In genomic region chr11:102433589-102433988, GRCh38 we compare ENCODE assay signal across 7 cellular contexts. TPM values are rescaled to one million over a fixed set of nuclear protein-coding genes. Genes with fewer than 3 reads are reported as not detected.
DNase-seq lines count a peak whose midpoint lies in the region; ATAC-seq lines count a peak whose summit lies in the region.
"Not testable (repeated sequence)": the region's sequence is repeated elsewhere in the genome, so short reads cannot be mapped to it uniquely, and the experiment has no call there.

No MANE protein-coding gene starts in this region.

- intact Hi-C loops in CD4-positive, alpha-beta memory T cell (cut with micrococcal nuclease): not testable (repeated sequence)
- intact Hi-C loops in activated CD4-positive, alpha-beta T cell treated with anti-CD3 and anti-CD28 coated beads for 36 hours (cut with DNase I, micrococcal nuclease): loop anchor here in 1 of 2 experiments (5.0 kb wide), 1 partner anchor 36 kb away; no protein-coding TSS in a partner anchor
- intact Hi-C loops in naive thymus-derived CD4-positive, alpha-beta T cell (cut with micrococcal nuclease): loop anchor here in 1 of 2 donors (1.0 kb wide), 1 partner anchor 17 kb away; no protein-coding TSS in a partner anchor

- peaks cover 68 to 73% of the 10 kb centered on the region in 2 donors for H3K36me3 Mint-ChIP-seq in CD4-positive, alpha-beta memory T cell
- peaks cover 81% of the 10 kb centered on the region for H3K36me3 Mint-ChIP-seq in activated CD4-positive, alpha-beta T cell treated with anti-CD3 and anti-CD28 coated beads for 36 hours (ENCODE audit: low read depth)
- peaks cover 95% of the 10 kb centered on the region for H3K36me3 Mint-ChIP-seq in activated T-cell treated with anti-CD3 and anti-CD28 coated beads, Interleukin-2, amount 50 U/mL, for 24 hours (ENCODE audit: low read depth)
- peaks cover 93% of the 10 kb centered on the region for H3K36me3 Mint-ChIP-seq in activated naive CD4-positive, alpha-beta T cell treated with anti-CD3 and anti-CD28 coated beads, Interleukin-2, amount 10 ng/mL, durations not matched to agents 7 days and 5 days
- H3K36me3 Mint-ChIP-seq in activated naive CD8-positive, alpha-beta T cell treated with anti-CD3 and anti-CD28 coated beads for 36 hours: peaks cover 87% of the 10 kb centered on the region
- H3K36me3 Mint-ChIP-seq in naive thymus-derived CD4-positive, alpha-beta T cell: peaks cover 15 to 79% (median 74%) of the 10 kb centered on the region in 5 donors
- H3K36me3 Mint-ChIP-seq in stimulated activated naive CD8-positive, alpha-beta T cell treated with anti-CD3 and anti-CD28 coated beads, Interleukin-15, Interleukin-2, amounts not matched to agents 100 ng/mL and 50 ng/mL, for 24 hours (ENCODE audit: low read depth): peaks cover 85% of the 10 kb centered on the region

- not testable (repeated sequence) for H3K4me3 ChIP-seq in CD4-positive, alpha-beta memory T cell (ENCODE audit: low read length in 2 of 2); naive thymus-derived CD4-positive, alpha-beta T cell (ENCODE audit: low read length)

- H3K27ac Mint-ChIP-seq in CD4-positive, alpha-beta memory T cell: peak overlapping the region in 4 of 7 donors; percentile 32 to 68 (median 52)
- H3K27ac Mint-ChIP-seq in activated CD4-positive, alpha-beta T cell treated with anti-CD3 and anti-CD28 coated beads for 36 hours: peak overlapping the region; percentile 76
- peak overlapping the region; percentile 63 for H3K27ac Mint-ChIP-seq in activated T-cell treated with anti-CD3 and anti-CD28 coated beads, Interleukin-2, amount 50 U/mL, for 24 hours
- peak overlapping the region; percentile 43 for H3K27ac Mint-ChIP-seq in activated naive CD4-positive, alpha-beta T cell treated with anti-CD3 and anti-CD28 coated beads, Interleukin-2, amount 10 ng/mL, durations not matched to agents 7 days and 5 days
- peak overlapping the region; percentile 46 for H3K27ac Mint-ChIP-seq in activated naive CD8-positive, alpha-beta T cell treated with anti-CD3 and anti-CD28 coated beads for 36 hours
- H3K27ac Mint-ChIP-seq in naive thymus-derived CD4-positive, alpha-beta T cell: peak overlapping the region in 7 of 9 donors; percentile 6 to 89 (median 51)
- peak overlapping the region; percentile 23 for H3K27ac Mint-ChIP-seq in stimulated activated naive CD8-positive, alpha-beta T cell treated with anti-CD3 and anti-CD28 coated beads, Interleukin-15, Interleukin-2, amounts not matched to agents 100 ng/mL and 50 ng/mL, for 24 hours

- H3K4me1 Mint-ChIP-seq in CD4-positive, alpha-beta memory T cell: peaks cover 56 to 83% (median 67%) of the 10 kb centered on the region in 4 donors
- H3K4me1 Mint-ChIP-seq in activated CD4-positive, alpha-beta T cell treated with anti-CD3 and anti-CD28 coated beads for 36 hours: peaks cover 84% of the 10 kb centered on the region
- peaks cover 86% of the 10 kb centered on the region for H3K4me1 Mint-ChIP-seq in activated T-cell treated with anti-CD3 and anti-CD28 coated beads, Interleukin-2, amount 50 U/mL, for 24 hours (ENCODE audit: low read depth)
- H3K4me1 Mint-ChIP-seq in activated naive CD4-positive, alpha-beta T cell treated with anti-CD3 and anti-CD28 coated beads, Interleukin-2, amount 10 ng/mL, durations not matched to agents 7 days and 5 days: peaks cover 66% of the 10 kb centered on the region
- peaks cover 69% of the 10 kb centered on the region for H3K4me1 Mint-ChIP-seq in activated naive CD8-positive, alpha-beta T cell treated with anti-CD3 and anti-CD28 coated beads for 36 hours
- H3K4me1 Mint-ChIP-seq in naive thymus-derived CD4-positive, alpha-beta T cell: peaks cover 49 to 95% (median 78%) of the 10 kb centered on the region in 7 donors
- peaks cover 96% of the 10 kb centered on the region for H3K4me1 Mint-ChIP-seq in stimulated activated naive CD8-positive, alpha-beta T cell treated with anti-CD3 and anti-CD28 coated beads, Interleukin-15, Interleukin-2, amounts not matched to agents 100 ng/mL and 50 ng/mL, for 24 hours (ENCODE audit: low read depth)

- H3K36me3 ChIP-seq in CD4-positive, alpha-beta memory T cell (ENCODE audit: insufficient read depth, low read length): peaks cover 17% of the 10 kb centered on the region
- peaks cover 0 to 31% (median 3%) of the 10 kb centered on the region in 3 experiments for H3K36me3 ChIP-seq in naive thymus-derived CD4-positive, alpha-beta T cell (ENCODE audit: control insufficient read depth in 2 of 3, insufficient read depth in 3 of 3, low read length in 3 of 3)

- H3K27me3 Mint-ChIP-seq in CD4-positive, alpha-beta memory T cell; activated CD4-positive, alpha-beta T cell treated with anti-CD3 and anti-CD28 coated beads for 36 hours; activated T-cell treated with anti-CD3 and anti-CD28 coated beads, Interleukin-2, amount 50 U/mL, for 24 hours; activated naive CD4-positive, alpha-beta T cell treated with anti-CD3 and anti-CD28 coated beads, Interleukin-2, amount 10 ng/mL, durations not matched to agents 7 days and 5 days; activated naive CD8-positive, alpha-beta T cell treated with anti-CD3 and anti-CD28 coated beads for 36 hours; naive thymus-derived CD4-positive, alpha-beta T cell; stimulated activated naive CD8-positive, alpha-beta T cell treated with anti-CD3 and anti-CD28 coated beads, Interleukin-15, Interleukin-2, amounts not matched to agents 100 ng/mL and 50 ng/mL, for 24 hours: not testable (repeated sequence)

- not testable (repeated sequence) for ATAC-seq in activated CD4-positive, alpha-beta T cell treated with anti-CD3 and anti-CD28 coated beads for 36 hours; naive thymus-derived CD4-positive, alpha-beta T cell

- H3K4me3 Mint-ChIP-seq in CD4-positive, alpha-beta memory T cell; activated CD4-positive, alpha-beta T cell treated with anti-CD3 and anti-CD28 coated beads for 36 hours; activated T-cell treated with anti-CD3 and anti-CD28 coated beads, Interleukin-2, amount 50 U/mL, for 24 hours; activated naive CD4-positive, alpha-beta T cell treated with anti-CD3 and anti-CD28 coated beads, Interleukin-2, amount 10 ng/mL, durations not matched to agents 7 days and 5 days; activated naive CD8-positive, alpha-beta T cell treated with anti-CD3 and anti-CD28 coated beads for 36 hours; naive thymus-derived CD4-positive, alpha-beta T cell; stimulated activated naive CD8-positive, alpha-beta T cell treated with anti-CD3 and anti-CD28 coated beads, Interleukin-15, Interleukin-2, amounts not matched to agents 100 ng/mL and 50 ng/mL, for 24 hours: not testable (repeated sequence)

- peaks cover 0 to 11% (median 6%) of the 10 kb centered on the region in 8 donors for H3K9me3 Mint-ChIP-seq in CD4-positive, alpha-beta memory T cell
- peaks cover 27% of the 10 kb centered on the region for H3K9me3 Mint-ChIP-seq in activated CD4-positive, alpha-beta T cell treated with anti-CD3 and anti-CD28 coated beads for 36 hours (ENCODE audit: low read depth)
- H3K9me3 Mint-ChIP-seq in activated T-cell treated with anti-CD3 and anti-CD28 coated beads, Interleukin-2, amount 50 U/mL, for 24 hours: peaks cover 34% of the 10 kb centered on the region
- peaks cover 29% of the 10 kb centered on the region for H3K9me3 Mint-ChIP-seq in activated naive CD4-positive, alpha-beta T cell treated with anti-CD3 and anti-CD28 coated beads, Interleukin-2, amount 10 ng/mL, durations not matched to agents 7 days and 5 days
- peaks cover 29% of the 10 kb centered on the region for H3K9me3 Mint-ChIP-seq in activated naive CD8-positive, alpha-beta T cell treated with anti-CD3 and anti-CD28 coated beads for 36 hours
- H3K9me3 Mint-ChIP-seq in naive thymus-derived CD4-positive, alpha-beta T cell: peaks cover 0 to 30% (median 8%) of the 10 kb centered on the region in 11 donors
- peaks cover 21% of the 10 kb centered on the region for H3K9me3 Mint-ChIP-seq in stimulated activated naive CD8-positive, alpha-beta T cell treated with anti-CD3 and anti-CD28 coated beads, Interleukin-15, Interleukin-2, amounts not matched to agents 100 ng/mL and 50 ng/mL, for 24 hours

- H3K27ac ChIP-seq in CD4-positive, alpha-beta memory T cell (ENCODE audit: low read depth, low read length); naive thymus-derived CD4-positive, alpha-beta T cell (ENCODE audit: low read depth, low read length): not testable (repeated sequence)

- H3K9me3 ChIP-seq in CD4-positive, alpha-beta memory T cell (ENCODE audit: control insufficient read depth in 1 of 2, low read length in 2 of 2); naive thymus-derived CD4-positive, alpha-beta T cell (ENCODE audit: control insufficient read depth in 2 of 3, low read length in 3 of 3): not testable (repeated sequence)

- CTCF ChIA-PET in CD4-positive, alpha-beta memory T cell (lab: Charles Lee; ENCODE audit: partially characterized antibody): interaction anchor here (1.0 kb wide), 1 partner anchor 62 kb away, joined by 3 read pairs; no protein-coding TSS in a partner anchor
- CTCF ChIA-PET in activated CD4-positive, alpha-beta T cell treated with anti-CD3 and anti-CD28 coated beads for 36 hours (lab: Charles Lee); naive thymus-derived CD4-positive, alpha-beta T cell (lab: Charles Lee): not testable (repeated sequence)
- CTCF ChIA-PET in activated naive CD4-positive, alpha-beta T cell treated with anti-CD3 and anti-CD28 coated beads, Interleukin-2, amount 10 ng/mL, durations not matched to agents 7 days and 5 days (lab: Charles Lee): interaction anchor here (1.4 kb wide), 1 partner anchor 43 kb away, joined by 3 read pairs; no protein-coding TSS in a partner anchor

- POLR2A ChIA-PET in CD4-positive, alpha-beta memory T cell (lab: Charles Lee; ENCODE audit: partially characterized antibody); naive thymus-derived CD4-positive, alpha-beta T cell (lab: Charles Lee): not testable (repeated sequence)
- POLR2A ChIA-PET in activated CD4-positive, alpha-beta T cell treated with anti-CD3 and anti-CD28 coated beads for 36 hours (lab: Charles Lee): interaction anchor here (0.9 kb wide), 1 partner anchor 10 kb away, joined by 3 read pairs; no protein-coding TSS in a partner anchor

- DNase-seq in CD4-positive, alpha-beta memory T cell; activated T-cell treated with anti-CD3 and anti-CD28 coated beads, Interleukin-2, amount 50 U/mL, for 24 hours; activated naive CD4-positive, alpha-beta T cell treated with anti-CD3 and anti-CD28 coated beads, Interleukin-2, amount 10 ng/mL, durations not matched to agents 7 days and 5 days; activated naive CD8-positive, alpha-beta T cell treated with anti-CD3 and anti-CD28 coated beads for 36 hours; naive thymus-derived CD4-positive, alpha-beta T cell: not testable (repeated sequence)
- DNase-seq in activated CD4-positive, alpha-beta T cell treated with anti-CD3 and anti-CD28 coated beads for 36 hours: peak; percentile 30

- peaks cover 64% of the 10 kb centered on the region for H3K4me1 ChIP-seq in CD4-positive, alpha-beta memory T cell (ENCODE audit: insufficient read depth, low read length)
- H3K4me1 ChIP-seq in naive thymus-derived CD4-positive, alpha-beta T cell (ENCODE audit: control insufficient read depth in 2 of 2, insufficient read depth in 2 of 2, low read length in 2 of 2): peaks cover 0 to 40% of the 10 kb centered on the region in 2 donors

- H3K27me3 ChIP-seq in CD4-positive, alpha-beta memory T cell (ENCODE audit: insufficient read depth, low read length); naive thymus-derived CD4-positive, alpha-beta T cell (ENCODE audit: control insufficient read depth in 2 of 2, insufficient read depth in 2 of 2, low read length in 2 of 2): not testable (repeated sequence)

RNA-seq across cellular contexts. Expression of gene TMEM123, which starts 19.0 kb away (rescaled TPM):
- 100 to 1,000 TPM; 383 to 397 TPM for total RNA-seq in CD4-positive, alpha-beta memory T cell
- polyA plus RNA-seq in CD4-positive, alpha-beta memory T cell: 100 to 1,000 TPM; 752 to 839 TPM
- 100 to 1,000 TPM; 179 to 392 TPM for total RNA-seq in activated CD4-positive, alpha-beta T cell treated with anti-CD3 and anti-CD28 coated beads for 36 hours
- total RNA-seq in activated naive CD8-positive, alpha-beta T cell treated with anti-CD3 and anti-CD28 coated beads for 36 hours: 100 to 1,000 TPM; 299 to 310 TPM
- 100 to 1,000 TPM; 270 to 495 (median 437) TPM for total RNA-seq in naive thymus-derived CD4-positive, alpha-beta T cell
- polyA plus RNA-seq in naive thymus-derived CD4-positive, alpha-beta T cell: 100 to 1,000 TPM; 811 to 922 TPM

Comparison
In these comparisons a context has a peak if more than half of its experiments do, and no peak if none do; other contexts are left out.
1. H3K27ac Mint-ChIP-seq: peak in every context shown above with its lines; median percentile 76 in activated CD4-positive, alpha-beta T cell treated with anti-CD3 and anti-CD28 coated beads for 36 hours; 63 in activated T-cell treated with anti-CD3 and anti-CD28 coated beads, Interleukin-2, amount 50 U/mL, for 24 hours; 52 in CD4-positive, alpha-beta memory T cell; 51 in naive thymus-derived CD4-positive, alpha-beta T cell; 46 in activated naive CD8-positive, alpha-beta T cell treated with anti-CD3 and anti-CD28 coated beads for 36 hours; 43 in activated naive CD4-positive, alpha-beta T cell treated with anti-CD3 and anti-CD28 coated beads, Interleukin-2, amount 10 ng/mL, durations not matched to agents 7 days and 5 days; 23 in stimulated activated naive CD8-positive, alpha-beta T cell treated with anti-CD3 and anti-CD28 coated beads, Interleukin-15, Interleukin-2, amounts not matched to agents 100 ng/mL and 50 ng/mL, for 24 hours.